8 cellular contexts compared by ENCODE assay signal in genomic region chr1:93878889-93879586, GRCh38. TPM values are rescaled to one million over a fixed set of nuclear protein-coding genes. Genes with fewer than 3 reads are reported as not detected.
DNase-seq lines count a peak whose midpoint lies in the region; ATAC-seq, FAIRE-seq and TF ChIP-seq lines count a peak whose summit lies in the region.

DNTTIP2 (minus strand) TSS chr1:93879206; CDS start chr1:93879148, 58 bp downstream.

- ATAC-seq in stimulated activated naive CD8-positive, alpha-beta T cell treated with anti-CD3 and anti-CD28 coated beads, Interleukin-15, amount 100 ng/mL, for 72 hours = peak; percentile 95

- H3K9me3 ChIP-seq in Loucy (ENCODE audit: insufficient read depth, low read depth, low read length) = no peaks in the 10 kb centered on the region

- H3K27me3 Mint-ChIP-seq in nephron progenitor cell (ENCODE audit: low read depth, poor library complexity) = no peaks in the 10 kb centered on the region
- H3K27me3 Mint-ChIP-seq in stimulated activated naive CD8-positive, alpha-beta T cell treated with anti-CD3 and anti-CD28 coated beads, Interleukin-15, amount 100 ng/mL, for 72 hours = no peaks in the 10 kb centered on the region

- peak; percentile 76 for TF ChIP-seq POLR2A in H54 (IDR thresholded peaks at IDR 0.05; ENCODE audit: low read depth, low read length)

- H3K4me1 ChIP-seq in Loucy (ENCODE audit: insufficient read depth, low read length, poor library complexity, severe bottlenecking) = peaks cover 24% of the 10 kb centered on the region

- peaks cover 39% of the 10 kb centered on the region for H4K20me1 ChIP-seq in Loucy (ENCODE audit: insufficient read depth, low read length, poor library complexity, severe bottlenecking)

- TF ChIP-seq CTCF in Loucy (conservative IDR thresholded peaks at IDR 0.05; ENCODE audit: low read length) (no peak), fibroblast of the aortic adventitia (IDR thresholded peaks at IDR 0.05; ENCODE audit: insufficient read depth, low read length) (no peak), nephron progenitor cell (IDR thresholded peaks at IDR 0.05) (no peak)

- H3K27me3 ChIP-seq in Loucy (ENCODE audit: insufficient read depth, low read length, poor library complexity, severe bottlenecking) = no peaks in the 10 kb centered on the region

- peak within 1 kb of the TSS; percentile 100 for H3K27ac Mint-ChIP-seq in nephron progenitor cell
- H3K27ac Mint-ChIP-seq in stimulated activated naive CD8-positive, alpha-beta T cell treated with anti-CD3 and anti-CD28 coated beads, Interleukin-15, amount 100 ng/mL, for 72 hours = peak within 1 kb of the TSS; percentile 94 to 99

- H3K4me3 ChIP-seq in Loucy (ENCODE audit: low read length, poor library complexity, severe bottlenecking) = peak within 1 kb of the TSS; percentile 90
- H3K4me3 ChIP-seq in fibroblast of the aortic adventitia (ENCODE audit: low read depth, low read length) = peak within 1 kb of the TSS; percentile 95

- peak; percentile 86 for FAIRE-seq in H54 (lab: Jason Lieb, UNC)

- H3K4me2 ChIP-seq in Loucy (ENCODE audit: low read depth, low read length, poor library complexity, severe bottlenecking) = peak within 1 kb of the TSS; percentile 97

- H3K9me3 Mint-ChIP-seq in nephron progenitor cell = no peaks in the 10 kb centered on the region
- H3K9me3 Mint-ChIP-seq in stimulated activated naive CD8-positive, alpha-beta T cell treated with anti-CD3 and anti-CD28 coated beads, Interleukin-15, amount 100 ng/mL, for 72 hours = no peaks in the 10 kb centered on the region

- peak within 1 kb of the TSS; percentile 90 for H3K4me3 Mint-ChIP-seq in nephron progenitor cell
- peak within 1 kb of the TSS; percentile 83 to 84 for H3K4me3 Mint-ChIP-seq in stimulated activated naive CD8-positive, alpha-beta T cell treated with anti-CD3 and anti-CD28 coated beads, Interleukin-15, amount 100 ng/mL, for 72 hours

- peaks cover 33% of the 10 kb centered on the region for H3K36me3 Mint-ChIP-seq in nephron progenitor cell (ENCODE audit: low read depth)

- no peaks in the 10 kb centered on the region for H3K9me2 ChIP-seq in Loucy (replicated peaks; ENCODE audit: low read depth, low read length)

- H2AFZ ChIP-seq in Loucy (ENCODE audit: low read length) = peak within 1 kb of the TSS; percentile 94

- H3K4me1 Mint-ChIP-seq in nephron progenitor cell = peaks cover 33% of the 10 kb centered on the region
- H3K4me1 Mint-ChIP-seq in stimulated activated naive CD8-positive, alpha-beta T cell treated with anti-CD3 and anti-CD28 coated beads, Interleukin-15, amount 100 ng/mL, for 72 hours = peaks cover 42% of the 10 kb centered on the region

- peaks cover 23% of the 10 kb centered on the region; the same call in 1 of the 2 replicates for H3K36me3 ChIP-seq in Loucy (ENCODE audit: insufficient read depth, low read length)

- H3K79me2 ChIP-seq in Loucy (ENCODE audit: insufficient read depth, low read length) = peaks cover 52% of the 10 kb centered on the region

- peak within 1 kb of the TSS; percentile 97 for H3K9ac ChIP-seq in Loucy (ENCODE audit: low read depth, low read length, poor library complexity, severe bottlenecking)

- peak; percentile 96 for DNase-seq in ELF-1 (ENCODE audit: low read depth, low spot score)
- DNase-seq in H54 (ENCODE audit: insufficient read length, low spot score) = peak; percentile 74
- DNase-seq in SHP77 treated with DMSO at 0.1 percent for 48 hours (lab: John Stamatoyannopoulos, UW) = peak; percentile 70
- peak; percentile 95 for DNase-seq in activated effector memory CD4-positive, alpha-beta T cell treated with anti-CD3 and anti-CD28 coated beads, Interleukin-2, amount 50 U/mL, for 16 hours
- peak; percentile 86 for DNase-seq in fibroblast of the aortic adventitia (ENCODE audit: low read depth)
- DNase-seq in nephron progenitor cell = peak; percentile 89
- DNase-seq in stimulated activated naive CD8-positive, alpha-beta T cell treated with anti-CD3 and anti-CD28 coated beads, Interleukin-15, amount 100 ng/mL, for 72 hours = peak; percentile 85 to 91

- H3F3A ChIP-seq in Loucy (ENCODE audit: low read depth) = no peaks in the 10 kb centered on the region

RNA-seq across cellular contexts. Expression of gene DNTTIP2, which starts in this region (rescaled TPM):
- 39.0 and 40.2 TPM in 2 replicates for total RNA-seq in fibroblast of the aortic adventitia (ENCODE audit: low replicate concordance)

Comparison
In these comparisons a context has a peak if more than half of its experiments do, and no peak if none do; other contexts are left out.
1. Peak in every context shown above with its lines: DNase-seq, ATAC-seq and H3K4me3 ChIP-seq.